ENCODE assay signal across 9 cellular contexts in genomic region chr1:12153181-12153785, GRCh38. TPM values are rescaled to one million over a fixed set of nuclear protein-coding genes. Genes with fewer than 3 reads are reported as not detected.
DNase-seq lines count a peak whose midpoint lies in the region; ATAC-seq, FAIRE-seq and TF ChIP-seq lines count a peak whose summit lies in the region.
"Had no signal": no experiment of that assay in that cellular context is flagged by ENCODE, and none has a peak within 500 bp of the region (broad histone marks: within the 10 kb centered on the region; RNA-seq: fewer than 3 reads in every experiment).

No MANE protein-coding gene starts in this region.

- H3K4me1 ChIP-seq in PC-9 (replicated peaks; ENCODE audit: insufficient read depth), result peaks cover 32% of the 10 kb centered on the region
- 0 out of 7 replicates have a peak, but pooled peaks cover 0 to 2% (median 0%) of the 10 kb centered on the region in 4 experiments for H3K4me1 ChIP-seq in H1 (replicated peaks in 1 of 4; ENCODE audit: control insufficient read depth in 3 of 4, insufficient read depth in 4 of 4, low read length in 3 of 4)

- H2BK12ac ChIP-seq in H1 (ENCODE audit: low read depth, low read length), result no peak overlapping the region

- no peaks in the 10 kb centered on the region for H3K27me3 Mint-ChIP-seq in activated CD4-positive, alpha-beta T cell treated with anti-CD3 and anti-CD28 coated beads, Interleukin-2, amount 10 ng/mL, durations not matched to agents 7 days and 5 days
- no peaks in the 10 kb centered on the region for H3K27me3 Mint-ChIP-seq in osteocyte (ENCODE audit: unreplicated experiment)

- no peak for TF ChIP-seq POLR2A in H1 (IDR thresholded peaks at IDR 0.05; ENCODE audit: control extremely low read depth in 1 of 2, low read depth in 2 of 2, low read length in 2 of 2)

- no peak overlapping the region for H3K4me3 ChIP-seq in PC-9
- no peak overlapping the region for H3K4me3 ChIP-seq in H1 (ENCODE audit: extremely low read depth in 1 of 4, insufficient read depth in 2 of 4, low read depth in 3 of 4, low read length in 4 of 4)

- no peak for TF ChIP-seq EP300 in H1 (IDR thresholded peaks at IDR 0.05; ENCODE audit: borderline replicate concordance in 1 of 2, low read depth in 2 of 2, low read length in 2 of 2)

- BruUV-seq in PC-9 (replicated peaks; lab: Mats Ljungman, UMichigan), result no TSS peak

- H3K14ac ChIP-seq in H1 (ENCODE audit: insufficient read length), result no peak overlapping the region

- H3K79me2 ChIP-seq in PC-9 (ENCODE audit: low read depth), result no peaks in the 10 kb centered on the region
- H3K79me2 ChIP-seq in H1 (ENCODE audit: control insufficient read depth in 1 of 2, insufficient read depth in 2 of 2, low read length in 2 of 2), result no peaks in the 10 kb centered on the region

- POLR2A ChIA-PET in activated CD4-positive, alpha-beta T cell treated with anti-CD3 and anti-CD28 coated beads, Interleukin-2, amount 10 ng/mL, durations not matched to agents 7 days and 5 days (lab: Charles Lee), result no interaction called here
- POLR2A ChIA-PET in PC-9 (lab: Charles Lee; ENCODE audit: unreplicated experiment), result no interaction called here
- POLR2A ChIA-PET in H1 (lab: Charles Lee; ENCODE audit: partially characterized antibody), result no interaction called here

- H3K9me3 Mint-ChIP-seq in activated CD4-positive, alpha-beta T cell treated with anti-CD3 and anti-CD28 coated beads, Interleukin-2, amount 10 ng/mL, durations not matched to agents 7 days and 5 days, result peaks cover 14% of the 10 kb centered on the region
- H3K9me3 Mint-ChIP-seq in osteocyte (ENCODE audit: unreplicated experiment), result peaks cover 8% of the 10 kb centered on the region

- intact Hi-C loops in PC-9 (cut with micrococcal nuclease; ENCODE audit: unreplicated experiment), result no loop called here

- H3K4ac ChIP-seq in H1 (replicated peaks; ENCODE audit: insufficient read length, low read depth, low read length), result no peak overlapping the region

- no peak overlapping the region for H3K18ac ChIP-seq in H1 (ENCODE audit: extremely low read depth, low read length)

- no peak overlapping the region for H2AFZ ChIP-seq in PC-9
- H2AFZ ChIP-seq in H1 (ENCODE audit: low read length), result no peak overlapping the region

- FAIRE-seq in H1 (lab: Jason Lieb, UNC), result no peak

- H3K4me3 Mint-ChIP-seq in activated CD4-positive, alpha-beta T cell treated with anti-CD3 and anti-CD28 coated beads, Interleukin-2, amount 10 ng/mL, durations not matched to agents 7 days and 5 days, result no peak overlapping the region
- peak overlapping the region; percentile 4 for H3K4me3 Mint-ChIP-seq in osteocyte (ENCODE audit: unreplicated experiment)

- H3K27ac ChIP-seq in PC-9 (no peak overlapping the region), H1 (ENCODE audit: low read depth, low read length) (no peak overlapping the region)
- H3K27ac ChIP-seq: C4-2B had no signal

- no peaks in the 10 kb centered on the region for H3K27me3 ChIP-seq in PC-9 (ENCODE audit: insufficient read depth, low read depth)
- peaks cover 0 to 2% (median 0%) of the 10 kb centered on the region in 4 experiments; a peak in 1 of 7 replicates for H3K27me3 ChIP-seq in H1 (replicated peaks in 1 of 4; ENCODE audit: control insufficient read depth in 3 of 4, extremely low read depth in 1 of 4, insufficient read depth in 3 of 4, low read length in 3 of 4)

- H2AK5ac ChIP-seq in H1 (ENCODE audit: low read depth, low read length), result no peak overlapping the region

- CTCF ChIA-PET in activated CD4-positive, alpha-beta T cell treated with anti-CD3 and anti-CD28 coated beads, Interleukin-2, amount 10 ng/mL, durations not matched to agents 7 days and 5 days (lab: Charles Lee), result no interaction called here
- CTCF ChIA-PET in PC-9 (lab: Charles Lee) (no interaction called here), H1 (lab: Charles Lee; ENCODE audit: partially characterized antibody) (interaction anchor here (0.6 to 9.2 kb wide), 3 partner anchors 10 to 49 kb away, joined by 3 to 79 read pairs (median 4); no protein-coding TSS in a partner anchor)

- 81% methylated on average over 13 of the region's 13 CpGs; no CpG with 5 or more reads in 1 of the 2 experiments for WGBS in H1 (ENCODE audit: extremely low coverage in 1 of 2, insufficient coverage in 1 of 2, insufficient read length in 1 of 2, insufficient replicate concordance in 2 of 2, low coverage in 1 of 2, low lambda C conversion rate in 2 of 2, missing lambda C conversion rate in 1 of 2), 2 experiments

- H3K79me1 ChIP-seq in H1 (ENCODE audit: low read depth, low read length), result no peaks in the 10 kb centered on the region

- no peak overlapping the region for H4K91ac ChIP-seq in H1 (replicated peaks; ENCODE audit: insufficient read length, low read length)

- no peak overlapping the region for H3K56ac ChIP-seq in H1 (replicated peaks; ENCODE audit: insufficient read length, low read depth, low read length)

- no peak overlapping the region for H3K9ac ChIP-seq in H1 (replicated peaks in 1 of 4; ENCODE audit: extremely low read depth in 1 of 4, low read depth in 3 of 4, low read length in 3 of 4)

- no peak overlapping the region for H3K23ac ChIP-seq in H1 (ENCODE audit: insufficient read length)

- peaks cover 25% of the 10 kb centered on the region for H3K36me3 Mint-ChIP-seq in activated CD4-positive, alpha-beta T cell treated with anti-CD3 and anti-CD28 coated beads, Interleukin-2, amount 10 ng/mL, durations not matched to agents 7 days and 5 days (ENCODE audit: low read depth)
- peaks cover 1% of the 10 kb centered on the region for H3K36me3 Mint-ChIP-seq in osteocyte (ENCODE audit: unreplicated experiment)

- no peak overlapping the region for H2BK5ac ChIP-seq in H1 (ENCODE audit: low read depth, low read length)

- H2BK120ac ChIP-seq in H1 (replicated peaks; ENCODE audit: low read depth, low read length), result no peak overlapping the region

- H2BK15ac ChIP-seq in H1 (ENCODE audit: low read length), result 0 out of 2 replicates have a peak overlapping the region, but pooled peaks have one; percentile 81

- no peaks in the 10 kb centered on the region for H3K36me3 ChIP-seq in PC-9 (ENCODE audit: low read depth)
- no peaks in the 10 kb centered on the region for H3K36me3 ChIP-seq in H1 (ENCODE audit: control insufficient read depth in 2 of 4, insufficient read depth in 4 of 4, low read length in 3 of 4)

- ATAC-seq in HG03039 (IDR thresholded peaks at IDR 0.05; ENCODE audit: unreplicated experiment), result no peak
- ATAC-seq in HG02623 (IDR thresholded peaks at IDR 0.05; ENCODE audit: unreplicated experiment), result no peak

- peak overlapping the region; percentile 24; the same call in 1 of the 2 replicates for H3K4me2 ChIP-seq in PC-9
- no peak overlapping the region for H3K4me2 ChIP-seq in H1 (ENCODE audit: insufficient read depth in 1 of 2, low read depth in 2 of 2, low read length in 2 of 2)

- H3K27ac Mint-ChIP-seq in activated CD4-positive, alpha-beta T cell treated with anti-CD3 and anti-CD28 coated beads, Interleukin-2, amount 10 ng/mL, durations not matched to agents 7 days and 5 days, result peak overlapping the region; percentile 99
- peak overlapping the region; percentile 85 for H3K27ac Mint-ChIP-seq in osteocyte (ENCODE audit: unreplicated experiment)

- peaks cover 8% of the 10 kb centered on the region; the same call in 1 of the 2 replicates for H3F3A ChIP-seq in PC-9 (ENCODE audit: insufficient read depth, low read depth)

- H4K5ac ChIP-seq in H1 (ENCODE audit: insufficient read length, low read depth, low read length), result no peak overlapping the region

- TF ChIP-seq CTCF in PC-9 (conservative IDR thresholded peaks at IDR 0.05) (no peak), H1 (IDR thresholded peaks at IDR 0.05; ENCODE audit: control extremely low read depth in 1 of 3, insufficient read depth in 1 of 3, low read depth in 1 of 3, low read length in 3 of 3) (no peak), osteocyte (IDR thresholded peaks at IDR 0.05) (no peak)

- no peak overlapping the region for H4K8ac ChIP-seq in H1 (ENCODE audit: extremely low read depth, insufficient read depth, low read length)

- no peak overlapping the region for H2BK20ac ChIP-seq in H1 (ENCODE audit: low read length)

- H3K9me3 ChIP-seq in PC-9 (ENCODE audit: insufficient read depth, low read depth), result no peaks in the 10 kb centered on the region
- H3K9me3 ChIP-seq in H1 (ENCODE audit: insufficient read depth in 2 of 2, low read depth in 1 of 2, low read length in 1 of 2), result no peaks in the 10 kb centered on the region; a peak in 1 of 4 replicates

- no peak for DNase-seq in activated CD4-positive, alpha-beta T cell treated with anti-CD3 and anti-CD28 coated beads, Interleukin-2, amount 10 ng/mL, durations not matched to agents 7 days and 5 days
- DNase-seq in activated CD4-positive, alpha-beta T cell treated with anti-CD3 and anti-CD28 coated beads for 48 hours, result no peak
- no peak for DNase-seq in PC-9
- no peak for DNase-seq in H1 (ENCODE audit: low read depth in 1 of 2, low spot score in 2 of 2)
- peak; percentile 88 for DNase-seq in osteocyte (ENCODE audit: extremely low spot score, unreplicated experiment)
- no peak for DNase-seq in cortex of kidney (lab: John Stamatoyannopoulos, UW)

- TF ChIP-seq RAD21 in H1 (IDR thresholded peaks at IDR 0.05 in 1 of 2, conservative IDR thresholded peaks at IDR 0.05 in 1 of 2; ENCODE audit: low read depth in 2 of 2, low read length in 2 of 2), result no peak

- no peaks in the 10 kb centered on the region for H3K23me2 ChIP-seq in H1 (ENCODE audit: low read depth, low read length)

- H3K9me2 ChIP-seq in PC-9 (ENCODE audit: insufficient read depth), result no peaks in the 10 kb centered on the region

- H4K20me1 ChIP-seq in PC-9 (ENCODE audit: insufficient read depth), result no peaks in the 10 kb centered on the region
- H4K20me1 ChIP-seq in H1 (replicated peaks in 1 of 2; ENCODE audit: control insufficient read depth in 1 of 2, insufficient read depth in 2 of 2, low read length in 2 of 2), result no peaks in the 10 kb centered on the region

- peaks cover 88% of the 10 kb centered on the region for H3K4me1 Mint-ChIP-seq in activated CD4-positive, alpha-beta T cell treated with anti-CD3 and anti-CD28 coated beads, Interleukin-2, amount 10 ng/mL, durations not matched to agents 7 days and 5 days
- H3K4me1 Mint-ChIP-seq in osteocyte (ENCODE audit: unreplicated experiment), result peaks cover 36% of the 10 kb centered on the region

TF ChIP-seq in H1, 55 proteins besides CTCF, POLR2A, EP300 and RAD21 (continues in another document):
- no peak for TF ChIP-seq SIRT6 (IDR thresholded peaks at IDR 0.05; ENCODE audit: low read length)

RNA-seq across cellular contexts. Expression of gene TNFRSF1B, which starts 13.5 kb away (rescaled TPM):
- 100 to 1,000 TPM; 167 to 190 TPM for total RNA-seq in activated CD4-positive, alpha-beta T cell treated with anti-CD3 and anti-CD28 coated beads, Interleukin-2, amount 10 ng/mL, durations not matched to agents 7 days and 5 days
- total RNA-seq in PC-9 (2021) (2.7 and 3.3 TPM in 2 replicates), osteocyte (3.7 and 7.4 TPM in 2 replicates)
- total RNA-seq in H1 (2021; fragmentation: NEBNext Ultra II Directional; extraction: Animal tissue kit (Norgen Biotek cat#: 25700)), result 2.8 and 2.9 TPM in 2 replicates
- 1.7 and 2.4 TPM in 2 replicates for polyA plus RNA-seq in H1 (2011; rRNA removed)
- 1.8 TPM for polyA plus RNA-seq in H1 (2011; cell fraction: cytosol; rRNA removed)
- polyA plus RNA-seq in H1 (2011; cell fraction: nucleus; rRNA removed), result 2.5 TPM
- polyA plus RNA-seq in H1 (2012, experiment 1 of 2), result 1.3 to 2.6 TPM (median 2.1 TPM) in 4 replicates
- 1.3 TPM for polyA plus RNA-seq in H1 (2012, experiment 2 of 2)
- polyA plus RNA-seq in H1 (2013, experiment 1 of 2), result 2.9 TPM
- 3.5 TPM for polyA plus RNA-seq in H1 (2013, experiment 2 of 2)
- 1.1 and 1.5 TPM in 2 replicates for polyA minus RNA-seq in H1 (2011; rRNA and poly(A)+ RNA removed)
- polyA minus RNA-seq in H1 (2011; cell fraction: cytosol; rRNA and poly(A)+ RNA removed), result 0.88 TPM
- 0.90 TPM for polyA minus RNA-seq in H1 (2011; cell fraction: nucleus; rRNA and poly(A)+ RNA removed)

Comparison
In these comparisons a context has a peak if more than half of its experiments do, and no peak if none do; other contexts are left out.
1. RNA of gene TNFRSF1B, which starts 13.5 kb away (total RNA-seq): 167 to 190 TPM in activated CD4-positive, alpha-beta T cell treated with anti-CD3 and anti-CD28 coated beads, Interleukin-2, amount 10 ng/mL, durations not matched to agents 7 days and 5 days; 3.7 to 7.4 TPM in osteocyte, 2.8 to 2.9 TPM in H1 and 2.7 to 3.3 TPM in PC-9; every median in the first group is over 10 times any median in the second.